Comparison of ENCODE assay signal across 20 cellular contexts in genomic region chr3:112675349-112675748, GRCh38. TPM values are rescaled to one million over a fixed set of nuclear protein-coding genes. Genes with fewer than 3 reads are reported as not detected.
A peak's percentile ranks its signal among the peaks of the same experiment; 100 is the strongest.
DNase-seq lines count a peak whose midpoint lies in the region; ATAC-seq and TF ChIP-seq lines count a peak whose summit lies in the region.
"Had no signal": no experiment of that assay in that cellular context is flagged by ENCODE, and none has a peak within 500 bp of the region (broad histone marks: within the 10 kb centered on the region; RNA-seq: fewer than 3 reads in every experiment).

No MANE protein-coding gene starts in this region.

- H2AFZ ChIP-seq in ACC112 (ENCODE audit: low read length, unreplicated experiment) (peak overlapping the region; percentile 47), GM23248 (peak overlapping the region; percentile 77)

- in situ Hi-C loops in GM23248 (cut with MboI): no loop called here
- in situ Hi-C loops in brain microvascular endothelial cell (cut with HindIII; ENCODE audit: low pct_ligation_motif_present, low sequenced_read_pairs): no loop called here

- H3K79me2 ChIP-seq in ACC112 (ENCODE audit: control insufficient read depth, insufficient read depth, low read length, unreplicated experiment) (no peaks in the 10 kb centered on the region), GM23248 (ENCODE audit: insufficient read depth) (no peaks in the 10 kb centered on the region)

- TF ChIP-seq CTCF in brain microvascular endothelial cell (IDR thresholded peaks at IDR 0.05; ENCODE audit: low read depth, low read length, missing control alignments): no peak

- H3K4me1 ChIP-seq in ACC112 (ENCODE audit: control insufficient read depth, insufficient read depth, low read length, unreplicated experiment) (peaks cover 60% of the 10 kb centered on the region), GM23248 (ENCODE audit: insufficient read depth) (peaks cover 71% of the 10 kb centered on the region), mesodermal cell (ENCODE audit: control insufficient read depth, insufficient read depth, low read length, poor library complexity, severe bottlenecking) (peaks cover 59% of the 10 kb centered on the region)

- no peaks in the 10 kb centered on the region for H4K20me1 ChIP-seq in GM23248 (ENCODE audit: insufficient read depth)

- H3K9me2 ChIP-seq in GM23248 (ENCODE audit: insufficient read depth): no peaks in the 10 kb centered on the region

- no peaks in the 10 kb centered on the region for H3K9me3 ChIP-seq in GM23248 (ENCODE audit: low read depth)
- H3K9me3 ChIP-seq in mesodermal cell (ENCODE audit: control insufficient read depth, low read length): no peaks in the 10 kb centered on the region
- H3K9me3 ChIP-seq: heart left ventricle, spleen had no signal

- ATAC-seq in HG02623 (IDR thresholded peaks at IDR 0.05; ENCODE audit: unreplicated experiment) (no peak), left colon (no peak)
- ATAC-seq: heart left ventricle; naive thymus-derived CD4-positive, alpha-beta T cell had no signal

- H3K27ac ChIP-seq in ACC112 (ENCODE audit: low read depth, low read length): no peak overlapping the region
- H3K27ac ChIP-seq in GM23248: peak overlapping the region; percentile 97
- H3K27ac ChIP-seq in brain microvascular endothelial cell: peak overlapping the region; percentile 39
- peak overlapping the region; percentile 57 for H3K27ac ChIP-seq in mesodermal cell (ENCODE audit: low read depth, low read length, severe bottlenecking)
- H3K27ac ChIP-seq: cardiac muscle cell had no signal

- peak overlapping the region; percentile 25 for H3K4me2 ChIP-seq in GM23248 (ENCODE audit: unreplicated experiment)

- H3F3A ChIP-seq in GM23248 (ENCODE audit: insufficient read depth): peaks cover 74% of the 10 kb centered on the region

- DNase-seq in GM23248 (peak; percentile 50), brain microvascular endothelial cell (no peak), left colon (no peak), 8988T (no peak)
- DNase-seq in activated naive CD4-positive, alpha-beta T cell treated with anti-CD3 and anti-CD28 coated beads, Interleukin-2, amount 50 U/mL, for 16 hours: no peak
- DNase-seq: activated CD4-positive, alpha-beta T cell treated with anti-CD3 and anti-CD28 coated beads for 1 hour; Calu3; effector CD8-positive, alpha-beta T cell; heart left ventricle; Karpas-422; naive thymus-derived CD4-positive, alpha-beta T cell; NCI-H1092; NCI-H69; spleen; stimulated activated CD8-positive, alpha-beta memory T cell treated with anti-CD3 and anti-CD28 coated beads, Interleukin-4, amount 100 ng/mL, for 48 hours; T-helper 9 cell had no signal

- 27 to 34% methylated on average over 6 of the region's 6 CpGs for WGBS in GM23248 (ENCODE audit: low coverage in 1 of 2, low lambda C conversion rate in 2 of 2, missing lambda C conversion rate in 2 of 2), 2 experiments
- 77 to 78% methylated on average over 5 to 6 of the region's 6 CpGs for WGBS in mesodermal cell (ENCODE audit: insufficient coverage in 2 of 2), 2 experiments

- no peak overlapping the region for H3K4me3 ChIP-seq in ACC112 (ENCODE audit: low read depth, low read length)
- H3K4me3 ChIP-seq in GM23248: no peak overlapping the region
- H3K4me3 ChIP-seq in brain microvascular endothelial cell (ENCODE audit: low read depth, low read length): no peak overlapping the region
- no peak overlapping the region for H3K4me3 ChIP-seq in mesodermal cell (ENCODE audit: extremely low read depth, insufficient read depth, low read length, poor library complexity, severe bottlenecking)
- H3K4me3 ChIP-seq: cardiac muscle cell, heart left ventricle, spleen had no signal

- peak overlapping the region; percentile 41 for H3K9ac ChIP-seq in GM23248

- H3K36me3 ChIP-seq in ACC112 (ENCODE audit: insufficient read depth, low read length) (no peaks in the 10 kb centered on the region), GM23248 (ENCODE audit: low read depth) (no peaks in the 10 kb centered on the region), brain microvascular endothelial cell (replicated peaks) (no peaks in the 10 kb centered on the region), mesodermal cell (ENCODE audit: control insufficient read depth, insufficient read depth, low read length) (no peaks in the 10 kb centered on the region)
- H3K36me3 ChIP-seq: cardiac muscle cell, heart left ventricle, spleen had no signal

- intact Hi-C loops in left colon (cut with DNase I, micrococcal nuclease): no loop called here

- H3K27me3 ChIP-seq in ACC112 (ENCODE audit: insufficient read depth, low read length) (no peaks in the 10 kb centered on the region), GM23248 (replicated peaks; ENCODE audit: insufficient read depth) (no peaks in the 10 kb centered on the region), brain microvascular endothelial cell (replicated peaks) (no peaks in the 10 kb centered on the region)
- H3K27me3 ChIP-seq: cardiac muscle cell, spleen had no signal

RNA-seq across cellular contexts. Expression of gene CCDC80, which starts 34.4 kb away (rescaled TPM):
- total RNA-seq in GM23248 (2014; rRNA removed; shearing (Covaris generic)): 1,174 and 1,238 TPM in 2 replicates
- 2,200 and 2,264 TPM in 2 replicates for polyA plus RNA-seq in GM23248 (2016; fragmentation: Nextera tagmentation; extraction: Ambion mirVana)
- 240 TPM for polyA plus RNA-seq in mesodermal cell (2013, experiment 1 of 2)
- 244 TPM for polyA plus RNA-seq in mesodermal cell (2013, experiment 2 of 2)
- 10 to 100 TPM in 1 of 2 donors, 1 to 10 TPM in 1; 9.4 to 23.9 TPM for total RNA-seq in left colon

Comparison
In these comparisons a context has a peak if more than half of its experiments do, and no peak if none do; other contexts are left out.
1. RNA of gene CCDC80, which starts 34.4 kb away (total RNA-seq): 1,174 to 1,238 TPM in GM23248; 9.4 to 23.9 TPM in left colon; every median in the first group is over 10 times any median in the second.